19 cellular contexts compared by ENCODE assay signal in the genomic region with DNA sequence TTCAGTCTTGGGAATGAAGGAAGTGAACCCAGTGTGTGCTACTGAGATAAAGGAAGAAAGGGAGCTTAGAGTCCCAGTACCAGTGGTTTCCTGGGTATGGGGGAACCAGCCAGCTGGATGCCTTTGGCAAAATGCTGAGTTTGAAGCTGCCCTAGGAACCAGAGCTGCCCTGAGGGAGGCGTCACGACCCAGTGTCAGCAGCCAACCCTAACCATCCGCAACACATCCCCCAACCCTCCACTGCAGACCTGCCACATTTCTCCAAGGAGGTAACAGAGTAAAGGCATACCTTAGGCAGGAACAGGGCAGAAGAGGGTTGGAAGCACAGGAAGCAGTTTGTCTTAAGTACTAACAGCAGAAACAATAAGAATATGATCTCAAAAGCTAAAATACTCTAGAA. TPM values are rescaled to one million over a fixed set of nuclear protein-coding genes. Genes with fewer than 3 reads are reported as not detected.
DNase-seq lines count a peak whose midpoint lies in the region; ATAC-seq, FAIRE-seq and TF ChIP-seq lines count a peak whose summit lies in the region.
"Had no signal": no experiment of that assay in that cellular context is flagged by ENCODE, and none has a peak within 500 bp of the region (broad histone marks: within the 10 kb centered on the region; RNA-seq: fewer than 3 reads in every experiment).

No MANE protein-coding gene starts in this region.

- ATAC-seq in GM23338, result peak; percentile 86
- ATAC-seq in HG03097 (IDR thresholded peaks at IDR 0.05; ENCODE audit: low FRiP score, unreplicated experiment), result no peak
- ATAC-seq: HCT116 had no signal

- H3K36me3 ChIP-seq in GM23338 (ENCODE audit: insufficient read depth), result peaks cover 20% of the 10 kb centered on the region
- peaks cover 14 to 18% of the 10 kb centered on the region in 2 experiments for H3K36me3 ChIP-seq in endothelial cell of umbilical vein (ENCODE audit: control insufficient read depth in 2 of 2, extremely low read depth in 1 of 2, insufficient read depth in 2 of 2, low read length in 2 of 2)
- peaks cover 12 to 54% (median 46%) of the 10 kb centered on the region in 6 donors for H3K36me3 ChIP-seq in spleen

- no TSS peak for BruUV-seq in endothelial cell of umbilical vein (replicated peaks; lab: Mats Ljungman, UMichigan)

- no peaks in the 10 kb centered on the region for H3K4me1 Mint-ChIP-seq in GM23338

- TF ChIP-seq CTCF in GM23338 (conservative IDR thresholded peaks at IDR 0.05; ENCODE audit: low read depth in 2 of 2) (peak in 1 of 2 experiments; percentile 30; a peak in 2 of 4 replicates), endothelial cell of umbilical vein (IDR thresholded peaks at IDR 0.05; ENCODE audit: extremely low read depth in 1 of 2, insufficient read depth in 1 of 2, low read depth in 1 of 2, low read length in 2 of 2) (no peak), spleen (IDR thresholded peaks at IDR 0.05 in 8 of 11, conservative IDR thresholded peaks at IDR 0.05 in 3 of 11) (no peak)

- no peak overlapping the region for H3K27ac Mint-ChIP-seq in GM23338

- peaks cover 3% of the 10 kb centered on the region; the same call in 2 of the 3 replicates for H3K9me3 Mint-ChIP-seq in GM23338

- no peaks in the 10 kb centered on the region for H3K9me1 ChIP-seq in endothelial cell of umbilical vein (replicated peaks; ENCODE audit: control insufficient read depth, extremely low read depth, insufficient read depth, low read length)

- H3K36me3 Mint-ChIP-seq in GM23338 (ENCODE audit: low read depth), result peaks cover 34% of the 10 kb centered on the region

- no peaks in the 10 kb centered on the region for H3K79me2 ChIP-seq in GM23338 (replicated peaks; ENCODE audit: insufficient read depth)
- no peaks in the 10 kb centered on the region for H3K79me2 ChIP-seq in endothelial cell of umbilical vein (ENCODE audit: control insufficient read depth, insufficient read depth, low read length)

- FAIRE-seq in endothelial cell of umbilical vein (lab: Jason Lieb, UNC), result no peak
- FAIRE-seq: GM18507 had no signal

- dilution Hi-C loops in endothelial cell of umbilical vein (cut with MboI; ENCODE audit: extremely low pct_ligation_motif_present, low sequenced_read_pairs), result no loop called here

- H3K4me1 ChIP-seq in GM23338 (ENCODE audit: insufficient read depth) (no peaks in the 10 kb centered on the region), endothelial cell of umbilical vein (ENCODE audit: control insufficient read depth, extremely low read depth, insufficient read depth, low read length) (peaks cover 9% of the 10 kb centered on the region), spleen (peaks cover 0 to 28% (median 5%) of the 10 kb centered on the region in 6 donors)

- H3K27me3 ChIP-seq in GM23338 (ENCODE audit: insufficient read depth) (no peaks in the 10 kb centered on the region), endothelial cell of umbilical vein (ENCODE audit: control insufficient read depth in 2 of 2, insufficient read depth in 2 of 2, low read length in 2 of 2) (no peaks in the 10 kb centered on the region), spleen (replicated peaks in 1 of 7) (no peaks in the 10 kb centered on the region)

- H3K27ac ChIP-seq in GM23338 (ENCODE audit: low read depth) (no peak overlapping the region), endothelial cell of umbilical vein (ENCODE audit: insufficient read depth, low read depth, low read length) (no peak overlapping the region), spleen (peak overlapping the region in 7 of 8 donors; percentile 9 to 83 (median 64))
- H3K27ac ChIP-seq: HL-60, SK-N-MC had no signal

- intact Hi-C loops in endothelial cell of umbilical vein (cut with micrococcal nuclease) (no loop called here), spleen (cut with DNase I; ENCODE audit: low total_unique reads) (no loop called here)

- WGBS in spleen, 5 donors, result 86 to 95% (median 87%) methylated on average over 3 of the region's 3 CpGs

- POLR2A ChIA-PET in endothelial cell of umbilical vein (lab: Charles Lee), result no interaction called here

- H3K4me3 Mint-ChIP-seq in GM23338, result no peak overlapping the region
- H3K4me3 Mint-ChIP-seq: CD4-positive, alpha-beta memory T cell had no signal

- H3K9ac ChIP-seq in endothelial cell of umbilical vein (replicated peaks; ENCODE audit: extremely low read depth, insufficient read depth, low read length), result no peak overlapping the region

- no peaks in the 10 kb centered on the region for H3K9me2 ChIP-seq in GM23338 (ENCODE audit: insufficient read depth)

- H3F3A ChIP-seq in GM23338 (replicated peaks; ENCODE audit: low read depth), result no peaks in the 10 kb centered on the region

- H3K9me3 ChIP-seq in endothelial cell of umbilical vein (replicated peaks; ENCODE audit: control insufficient read depth, insufficient read depth, low read length) (no peaks in the 10 kb centered on the region), spleen (no peaks in the 10 kb centered on the region)

- H3K4me2 ChIP-seq in GM23338, result no peak overlapping the region
- H3K4me2 ChIP-seq in endothelial cell of umbilical vein (ENCODE audit: insufficient read depth, low read length), result no peak overlapping the region

- H3K4me3 ChIP-seq in GM23338 (no peak overlapping the region), endothelial cell of umbilical vein (replicated peaks in 1 of 3; ENCODE audit: insufficient read depth in 1 of 3, low read depth in 1 of 3, low read length in 3 of 3) (no peak overlapping the region), spleen (no peak overlapping the region)
- H3K4me3 ChIP-seq: SK-N-MC had no signal

- CTCF ChIA-PET in endothelial cell of umbilical vein (lab: Charles Lee), result interaction anchor here (1.0 kb wide), 1 partner anchor 11 kb away, joined by 3 read pairs; no protein-coding TSS in a partner anchor

- no peaks in the 10 kb centered on the region for H3K27me3 Mint-ChIP-seq in GM23338 (ENCODE audit: insufficient read depth, low read depth, poor library complexity)
- H3K27me3 Mint-ChIP-seq: CD4-positive, alpha-beta memory T cell had no signal

- H4K20me1 ChIP-seq in GM23338 (replicated peaks; ENCODE audit: insufficient read depth) (no peaks in the 10 kb centered on the region; the same call in 1 of the 2 replicates), endothelial cell of umbilical vein (replicated peaks; ENCODE audit: control insufficient read depth, extremely low read depth, insufficient read depth, low read length) (no peaks in the 10 kb centered on the region)

- DNase-seq in GM23338 (ENCODE audit: low spot score) (peak; percentile 41), UCSD-AML1 (lab: John Stamatoyannopoulos, UW; ENCODE audit: unreplicated experiment) (peak; percentile 50), endothelial cell of umbilical vein (ENCODE audit: low read depth, low spot score) (peak; percentile 7), spleen (no peak), SK-N-DZ (ENCODE audit: low spot score) (no peak), CD1c-positive myeloid dendritic cell (ENCODE audit: extremely low spot score) (no peak)
- DNase-seq: ACHN; CD4-positive, alpha-beta memory T cell; EL; KG1; NCI-H1092 treated with DMSO at 0.1 percent for 48 hours; NCI-H1694 treated with DMSO at 0.1 percent for 48 hours; PC-3 had no signal

- H2AFZ ChIP-seq in GM23338 (no peak overlapping the region), endothelial cell of umbilical vein (ENCODE audit: low read depth, low read length) (no peak overlapping the region)

- TF ChIP-seq POLR2A in endothelial cell of umbilical vein (IDR thresholded peaks at IDR 0.05; ENCODE audit: low read depth, low read length) (no peak), spleen (IDR thresholded peaks at IDR 0.05) (no peak)

RNA-seq across cellular contexts. Expression of a gene that starts 28.6 kb away (rescaled TPM):
- 17.1 and 21.9 TPM in 2 replicates for total RNA-seq in GM23338 (2014; rRNA removed; shearing (Covaris generic))
- polyA plus RNA-seq in GM23338 (2016; fragmentation: Nextera tagmentation; extraction: Ambion mirVana) (4.9 and 5.2 TPM in 2 replicates), endothelial cell of umbilical vein (22.1 and 25.6 TPM in 2 replicates), spleen (1 to 10 TPM; 8.2 to 9.3 (median 8.7) TPM)
- total RNA-seq in endothelial cell of umbilical vein (33.4 and 36.8 TPM in 2 replicates), spleen (10 to 100 TPM; 24.9 to 38.4 (median 30.0) TPM)
- 26.4 and 27.6 TPM in 2 replicates for polyA plus RNA-seq in endothelial cell of umbilical vein (2011; cell fraction: cytosol; rRNA removed)
- polyA plus RNA-seq in endothelial cell of umbilical vein (2011; cell fraction: nucleus; rRNA removed), result 37.1 and 39.7 TPM in 2 replicates
- 31.1 and 37.0 TPM in 2 replicates for polyA plus RNA-seq in endothelial cell of umbilical vein (2012)
- polyA minus RNA-seq in endothelial cell of umbilical vein, result 31.4 and 44.6 TPM in 2 replicates
- polyA minus RNA-seq in endothelial cell of umbilical vein (2011; cell fraction: cytosol; rRNA and poly(A)+ RNA removed), result 12.7 TPM
- polyA minus RNA-seq in endothelial cell of umbilical vein (2011; cell fraction: nucleus; rRNA and poly(A)+ RNA removed), result 32.0 and 32.3 TPM in 2 replicates
- polyA plus RNA-seq in SK-N-DZ (2014; cell fraction: cytosol; rRNA removed), result 20.1 and 24.8 TPM in 2 replicates
- 20.8 and 22.5 TPM in 2 replicates for polyA plus RNA-seq in SK-N-DZ (2014; cell fraction: nucleus; rRNA removed)

RNA-seq across cellular contexts. Expression of a gene that starts 42.1 kb away (rescaled TPM):
- total RNA-seq in GM23338 (2014; rRNA removed; shearing (Covaris generic)), result not detected in 2 replicates
- polyA plus RNA-seq in GM23338 (2016; fragmentation: Nextera tagmentation; extraction: Ambion mirVana) (not detected in 2 replicates), endothelial cell of umbilical vein (not detected in 2 replicates), spleen (under 1 TPM; 0.03 to 0.13 (median 0.05) TPM)
- total RNA-seq in endothelial cell of umbilical vein (not detected in 2 replicates), spleen (not detected)
- not detected in 2 replicates for polyA plus RNA-seq in endothelial cell of umbilical vein (2011; cell fraction: cytosol; rRNA removed)
- not detected in 2 replicates for polyA plus RNA-seq in endothelial cell of umbilical vein (2011; cell fraction: nucleus; rRNA removed)
- polyA plus RNA-seq in endothelial cell of umbilical vein (2012), result not detected in 2 replicates
- not detected in 2 replicates for polyA minus RNA-seq in endothelial cell of umbilical vein
- not detected for polyA minus RNA-seq in endothelial cell of umbilical vein (2011; cell fraction: cytosol; rRNA and poly(A)+ RNA removed)
- polyA minus RNA-seq in endothelial cell of umbilical vein (2011; cell fraction: nucleus; rRNA and poly(A)+ RNA removed), result not detected in 2 replicates
- polyA plus RNA-seq in SK-N-DZ (2014; cell fraction: cytosol; rRNA removed), result not detected in 2 replicates
- polyA plus RNA-seq in SK-N-DZ (2014; cell fraction: nucleus; rRNA removed), result not detected in 2 replicates
- total RNA-seq: CD4-positive, alpha-beta memory T cell; M059J; PC-3 had no signal
- polyA plus RNA-seq: CD4-positive, alpha-beta memory T cell had no signal

RNA-seq across cellular contexts. Expression of a gene that starts 46.8 kb away (rescaled TPM):
- total RNA-seq in GM23338 (2014; rRNA removed; shearing (Covaris generic)), result 93.7 and 110 TPM in 2 replicates
- 189 and 211 TPM in 2 replicates for polyA plus RNA-seq in GM23338 (2016; fragmentation: Nextera tagmentation; extraction: Ambion mirVana)
- 68.6 and 70.8 TPM in 2 replicates for total RNA-seq in endothelial cell of umbilical vein
- polyA plus RNA-seq in endothelial cell of umbilical vein, result 76.8 and 154 TPM in 2 replicates
- polyA plus RNA-seq in endothelial cell of umbilical vein (2011; cell fraction: cytosol; rRNA removed), result 167 and 241 TPM in 2 replicates
- 122 and 217 TPM in 2 replicates for polyA plus RNA-seq in endothelial cell of umbilical vein (2011; cell fraction: nucleus; rRNA removed)
- polyA plus RNA-seq in endothelial cell of umbilical vein (2012), result 83.4 and 107 TPM in 2 replicates
- polyA minus RNA-seq in endothelial cell of umbilical vein, result 46.2 and 52.3 TPM in 2 replicates
- polyA minus RNA-seq in endothelial cell of umbilical vein (2011; cell fraction: cytosol; rRNA and poly(A)+ RNA removed), result 34.9 TPM
- polyA minus RNA-seq in endothelial cell of umbilical vein (2011; cell fraction: nucleus; rRNA and poly(A)+ RNA removed), result 23.5 and 33.9 TPM in 2 replicates
- total RNA-seq in spleen, result 10 to 100 TPM; 24.5 to 78.5 (median 32.0) TPM
- 10 to 100 TPM; 24.7 to 29.5 (median 26.9) TPM for polyA plus RNA-seq in spleen
- 95.4 and 98.1 TPM in 2 replicates for polyA plus RNA-seq in SK-N-DZ (2014; cell fraction: cytosol; rRNA removed)
- 61.1 and 81.2 TPM in 2 replicates for polyA plus RNA-seq in SK-N-DZ (2014; cell fraction: nucleus; rRNA removed)

Comparison
In these comparisons a context has a peak if more than half of its experiments do, and no peak if none do; other contexts are left out.
1. DNase-seq: peak in GM23338 (single experiment), UCSD-AML1 (single experiment) and endothelial cell of umbilical vein (single experiment); none in spleen (single experiment), SK-N-DZ (single experiment) and CD1c-positive myeloid dendritic cell (single experiment).
2. H3K27ac ChIP-seq: peak in spleen (7 of 8); none in GM23338 (single experiment) and endothelial cell of umbilical vein (single experiment).